ENCODE assay signal across 8 cellular contexts in the genomic region with DNA sequence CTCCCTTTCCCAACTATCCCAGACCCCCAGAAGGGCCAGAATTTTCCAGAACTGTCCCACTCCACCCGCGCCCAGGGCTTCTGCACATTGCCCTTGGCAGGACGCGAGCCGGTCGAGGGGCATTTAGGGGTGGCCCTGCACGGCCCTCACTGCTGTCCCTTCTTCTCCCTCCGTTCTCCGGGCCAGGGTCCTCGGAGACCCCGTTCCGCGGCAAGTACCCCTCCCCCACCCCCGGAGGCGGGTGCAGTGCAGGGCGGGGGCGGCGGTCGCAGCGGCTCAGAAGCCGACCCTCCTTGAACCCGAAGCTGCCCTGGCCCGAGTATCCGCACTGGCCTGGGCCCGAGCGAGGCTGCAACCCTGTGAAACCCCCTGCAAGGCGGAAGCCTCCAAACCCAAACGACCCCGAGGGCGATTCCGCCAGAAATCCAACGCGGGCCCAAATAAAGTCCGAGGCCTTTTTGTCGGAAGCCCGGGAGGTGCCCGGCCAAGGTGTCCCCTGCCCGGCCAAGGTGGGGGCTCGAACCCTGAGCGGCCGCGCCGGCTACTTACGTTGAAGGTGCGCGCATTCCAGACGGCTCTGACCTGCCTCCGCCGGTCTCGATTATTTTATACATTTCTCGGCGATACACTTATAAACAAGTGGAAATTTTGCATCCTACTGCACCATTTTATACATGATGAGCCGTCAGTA. TPM values are rescaled to one million over a fixed set of nuclear protein-coding genes. Genes with fewer than 3 reads are reported as not detected.
DNase-seq lines count a peak whose midpoint lies in the region; ATAC-seq and TF ChIP-seq lines count a peak whose summit lies in the region.

No MANE protein-coding gene starts in this region.

- H3K4me2 ChIP-seq in SK-N-SH (peak overlapping the region; percentile 84), hepatocyte (peak overlapping the region; percentile 86), skeletal muscle satellite cell (ENCODE audit: low read length) (peak overlapping the region; percentile 69)

- H4K20me1 ChIP-seq in SK-N-SH (ENCODE audit: insufficient read depth): no peaks in the 10 kb centered on the region
- H4K20me1 ChIP-seq in hepatocyte (ENCODE audit: insufficient read depth, poor library complexity, severe bottlenecking): no peaks in the 10 kb centered on the region

- POLR2A ChIA-PET in SK-N-SH (lab: Yijun Ruan, JAX): interaction anchor here (1.0 to 16.3 kb wide), 5 partner anchors 8 to 135 kb away, joined by 7 to 524 read pairs (median 19); partner anchors contain the start of gene PHOX2B

- 3% methylated on average over 31 of the region's 53 CpGs for WGBS in SK-N-SH (ENCODE audit: low lambda C conversion rate)
- WGBS in hepatocyte (ENCODE audit: low lambda C conversion rate, missing lambda C conversion rate): 2% methylated on average over 33 of the region's 53 CpGs

- H2AFZ ChIP-seq in SK-N-SH (ENCODE audit: low read depth) (no peak overlapping the region), hepatocyte (peak overlapping the region; percentile 32)

- peak overlapping the region in 1 of 2 experiments; percentile 99; a peak in 2 of 4 replicates for H3K27ac ChIP-seq in SK-N-SH (ENCODE audit: low read depth in 2 of 2, low read length in 1 of 2)
- no peak overlapping the region for H3K27ac ChIP-seq in hepatocyte

- H3F3A ChIP-seq in SK-N-SH (replicated peaks; ENCODE audit: insufficient read depth): no peaks in the 10 kb centered on the region

- H3K4me3 ChIP-seq in SK-N-SH (ENCODE audit: low read depth in 2 of 2, low read length in 1 of 2): peak overlapping the region; percentile 58
- H3K4me3 ChIP-seq in hepatocyte: peak overlapping the region; percentile 7
- peak overlapping the region; percentile 49 for H3K4me3 ChIP-seq in skeletal muscle satellite cell (ENCODE audit: low read length)

- CTCF ChIA-PET in SK-N-SH (lab: Yijun Ruan, JAX): interaction anchor here (0.6 to 12.6 kb wide), 5 partner anchors 23 to 467 kb away, joined by 3 to 188 read pairs (median 6); partner anchors contain the start of gene PHOX2B

- no peak overlapping the region for H3K9ac ChIP-seq in SK-N-SH
- H3K9ac ChIP-seq in skeletal muscle satellite cell (ENCODE audit: low read depth, low read length): no peak overlapping the region

- TF ChIP-seq CTCF in SK-N-SH (IDR thresholded peaks at IDR 0.05): no peak
- TF ChIP-seq CTCF in hepatocyte (IDR thresholded peaks at IDR 0.05; ENCODE audit: poor library complexity): no peak

- no peak for ATAC-seq in GM19324 (IDR thresholded peaks at IDR 0.05; ENCODE audit: low FRiP score, unreplicated experiment)
- ATAC-seq in HG02678 (IDR thresholded peaks at IDR 0.05; ENCODE audit: unreplicated experiment): no peak
- no peak for ATAC-seq in GM18511 (IDR thresholded peaks at IDR 0.05; ENCODE audit: unreplicated experiment)

- DNase-seq in NCI-H1417 (lab: John Stamatoyannopoulos, UW): peak; percentile 54 to 82 (median 64)
- no peak for DNase-seq in NCI-H1417 treated with DMSO at 0.1 percent for 48 hours (lab: John Stamatoyannopoulos, UW)
- peak; percentile 77 for DNase-seq in SK-N-SH
- DNase-seq in hepatocyte (ENCODE audit: low spot score): no peak

- H3K79me2 ChIP-seq in SK-N-SH (ENCODE audit: insufficient read depth): no peaks in the 10 kb centered on the region
- no peaks in the 10 kb centered on the region for H3K79me2 ChIP-seq in hepatocyte

- no peak for TF ChIP-seq RAD21 in SK-N-SH (IDR thresholded peaks at IDR 0.05; ENCODE audit: low read length)

- peaks cover 0 to 49% of the 10 kb centered on the region in 2 experiments; a peak in 3 of 4 replicates for H3K4me1 ChIP-seq in SK-N-SH (ENCODE audit: control insufficient read depth in 1 of 2, insufficient read depth in 2 of 2, low read depth in 1 of 2, low read length in 1 of 2)
- H3K4me1 ChIP-seq in hepatocyte (ENCODE audit: insufficient read depth): peaks cover 14% of the 10 kb centered on the region
- peaks cover 14% of the 10 kb centered on the region for H3K4me1 ChIP-seq in skeletal muscle satellite cell (ENCODE audit: control insufficient read depth, insufficient read depth, low read length)

- no peaks in the 10 kb centered on the region for H3K9me3 ChIP-seq in SK-N-SH
- no peaks in the 10 kb centered on the region for H3K9me3 ChIP-seq in hepatocyte (ENCODE audit: low read depth)
- no peaks in the 10 kb centered on the region for H3K9me3 ChIP-seq in skeletal muscle satellite cell (replicated peaks; ENCODE audit: low read length)

- H3K9me2 ChIP-seq in SK-N-SH (no peaks in the 10 kb centered on the region), hepatocyte (replicated peaks; ENCODE audit: insufficient read depth) (no peaks in the 10 kb centered on the region)

- H3K36me3 ChIP-seq in SK-N-SH (replicated peaks in 1 of 2; ENCODE audit: control insufficient read depth in 1 of 2, insufficient read depth in 2 of 2, low read length in 1 of 2) (no peaks in the 10 kb centered on the region), hepatocyte (replicated peaks; ENCODE audit: insufficient read depth, low read depth) (no peaks in the 10 kb centered on the region), skeletal muscle satellite cell (ENCODE audit: insufficient read depth, low read length) (no peaks in the 10 kb centered on the region)

- H3K27me3 ChIP-seq in SK-N-SH (ENCODE audit: insufficient read depth) (peaks cover 52% of the 10 kb centered on the region), hepatocyte (peaks cover 88% of the 10 kb centered on the region), skeletal muscle satellite cell (ENCODE audit: control insufficient read depth, insufficient read depth, low read length) (peaks cover 92% of the 10 kb centered on the region)

- TF ChIP-seq EP300 in SK-N-SH (IDR thresholded peaks at IDR 0.05; ENCODE audit: borderline replicate concordance in 1 of 2, low read depth in 1 of 2, low read length in 1 of 2): no peak

TF ChIP-seq in SK-N-SH, 30 proteins besides CTCF, POLR2A, EP300 and RAD21:
- TF ChIP-seq REST (IDR thresholded peaks at IDR 0.05; ENCODE audit: low read depth, low read length) (no peak), TCF12 (IDR thresholded peaks at IDR 0.05) (no peak), FOXJ3 (CRISPR knock-in tag; IDR thresholded peaks at IDR 0.05) (no peak), CHD2 (IDR thresholded peaks at IDR 0.05; ENCODE audit: low read length, partially characterized antibody) (peak; percentile 5), EZH2phosphoT487 (IDR thresholded peaks at IDR 0.05; ENCODE audit: borderline replicate concordance, low read depth) (peak; percentile 81; the same call in 1 of the 2 replicates)

RNA-seq across cellular contexts. Expression of gene TMEM33, which starts 53.2 kb away (rescaled TPM):
- polyA plus RNA-seq in SK-N-SH (2012; rRNA removed) (31.2 and 43.2 TPM in 2 replicates), hepatocyte (27.8 and 38.3 TPM in 2 replicates)
- polyA plus RNA-seq in SK-N-SH (2012; cell fraction: cytosol; rRNA removed): 32.0 and 35.2 TPM in 2 replicates
- polyA plus RNA-seq in SK-N-SH (2012; cell fraction: nucleus; rRNA removed): 24.7 and 28.2 TPM in 2 replicates
- 77.6 and 83.9 TPM in 2 replicates for total RNA-seq in hepatocyte
- 108 and 118 TPM in 2 replicates for total RNA-seq in skeletal muscle satellite cell (2012; rRNA removed)

Comparison
In these comparisons a context has a peak if more than half of its experiments do, and no peak if none do; other contexts are left out.
1. DNase-seq: peak in NCI-H1417 (3 of 3) and SK-N-SH (single experiment); none in NCI-H1417 treated with DMSO at 0.1 percent for 48 hours (single experiment) and hepatocyte (single experiment).
2. H3K4me3 ChIP-seq: peak in every context shown above with its lines; median percentile 58 in SK-N-SH; 49 in skeletal muscle satellite cell; 7 in hepatocyte.
3. Peak in every context shown above with its lines, with median percentiles within 50 percentile points of each other: H3K4me2 ChIP-seq.